8 cellular contexts compared by ENCODE assay signal in the genomic region with DNA sequence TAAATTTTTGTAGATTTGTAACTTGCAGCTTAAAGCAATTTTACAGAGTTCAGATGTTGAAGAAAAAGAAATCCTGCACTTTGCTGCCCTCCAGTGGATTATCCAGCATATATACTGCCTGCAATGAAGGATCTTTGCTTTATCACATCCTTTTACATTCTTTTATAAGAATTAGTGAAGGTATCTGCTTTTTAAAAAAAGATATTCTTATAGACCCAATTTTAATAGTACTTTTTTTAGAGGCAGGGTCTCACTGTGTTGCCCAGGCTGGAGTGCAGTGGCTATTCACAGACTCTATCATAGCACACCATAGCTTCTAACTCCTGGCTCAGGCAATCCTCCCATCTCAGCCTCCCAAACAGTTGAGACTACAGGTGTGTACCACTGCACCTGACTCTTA.
DNase-seq lines count a peak whose midpoint lies in the region; ATAC-seq and TF ChIP-seq lines count a peak whose summit lies in the region.

No MANE protein-coding gene starts in this region.

- peaks cover 12% of the 10 kb centered on the region for H3K36me3 Mint-ChIP-seq in activated naive CD8-positive, alpha-beta T cell treated with anti-CD3 and anti-CD28 coated beads, Interleukin-2, amount 50 U/mL, for 24 hours (ENCODE audit: low read depth)

- H3K27me3 ChIP-seq in thoracic aorta (replicated peaks; ENCODE audit: insufficient read depth) = no peaks in the 10 kb centered on the region

- no peaks in the 10 kb centered on the region for H3K4me1 ChIP-seq in thoracic aorta (ENCODE audit: control insufficient read depth in 1 of 2, low read depth in 2 of 2)

- H3K4me3 ChIP-seq in thoracic aorta = no peak overlapping the region

- H3K9me3 ChIP-seq in thoracic aorta = no peaks in the 10 kb centered on the region

- no peaks in the 10 kb centered on the region for H3K27me3 Mint-ChIP-seq in activated naive CD8-positive, alpha-beta T cell treated with anti-CD3 and anti-CD28 coated beads, Interleukin-2, amount 50 U/mL, for 24 hours

- no peak overlapping the region for H3K27ac ChIP-seq in thoracic aorta

- H3K27ac Mint-ChIP-seq in activated naive CD8-positive, alpha-beta T cell treated with anti-CD3 and anti-CD28 coated beads, Interleukin-2, amount 50 U/mL, for 24 hours = no peak overlapping the region

- H3K4me1 Mint-ChIP-seq in activated naive CD8-positive, alpha-beta T cell treated with anti-CD3 and anti-CD28 coated beads, Interleukin-2, amount 50 U/mL, for 24 hours = no peaks in the 10 kb centered on the region

- H3K36me3 ChIP-seq in thoracic aorta = peaks cover 8% of the 10 kb centered on the region

- H3K4me3 Mint-ChIP-seq in activated naive CD8-positive, alpha-beta T cell treated with anti-CD3 and anti-CD28 coated beads, Interleukin-2, amount 50 U/mL, for 24 hours = no peak overlapping the region

- H3K9me3 Mint-ChIP-seq in activated naive CD8-positive, alpha-beta T cell treated with anti-CD3 and anti-CD28 coated beads, Interleukin-2, amount 50 U/mL, for 24 hours = no peaks in the 10 kb centered on the region

- TF ChIP-seq CTCF in GM20000 (IDR thresholded peaks at IDR 0.05; ENCODE audit: extremely low read depth, missing control alignments) (peak; percentile 58), thoracic aorta (IDR thresholded peaks at IDR 0.05) (peak; percentile 43)

- DNase-seq in NCI-H82 (lab: John Stamatoyannopoulos, UW) = peak; percentile 32
- DNase-seq in NCI-H82 treated with DMSO at 0.1 percent for 48 hours (lab: John Stamatoyannopoulos, UW; ENCODE audit: unreplicated experiment) = no peak
- peak; percentile 18 for DNase-seq in GM20000 (ENCODE audit: low spot score)
- DNase-seq in NCI-H146 treated with DMSO at 0.1 percent for 48 hours (lab: John Stamatoyannopoulos, UW; ENCODE audit: unreplicated experiment) = peak; percentile 0
- DNase-seq in activated naive CD8-positive, alpha-beta T cell treated with anti-CD3 and anti-CD28 coated beads, Interleukin-2, amount 50 U/mL, for 24 hours = peak; percentile 40
- DNase-seq in inferior parietal cortex (ENCODE audit: extremely low spot score) = peak; percentile 64
- no peak for DNase-seq in thoracic aorta (ENCODE audit: low spot score)

- peak; percentile 54 for ATAC-seq in activated naive CD8-positive, alpha-beta T cell treated with anti-CD3 and anti-CD28 coated beads, Interleukin-2, amount 50 U/mL, for 24 hours
- ATAC-seq in thoracic aorta (ENCODE audit: insufficient number of reproducible peaks, low FRiP score, low read depth) (no peak), GM19324 (IDR thresholded peaks at IDR 0.05; ENCODE audit: low FRiP score, unreplicated experiment) (no peak)

Comparison
In these comparisons a context has a peak if more than half of its experiments do, and no peak if none do; other contexts are left out.
1. DNase-seq: peak in NCI-H82 (single experiment), GM20000 (single experiment), NCI-H146 treated with DMSO at 0.1 percent for 48 hours (single experiment), activated naive CD8-positive, alpha-beta T cell treated with anti-CD3 and anti-CD28 coated beads, Interleukin-2, amount 50 U/mL, for 24 hours (single experiment) and inferior parietal cortex (single experiment); none in NCI-H82 treated with DMSO at 0.1 percent for 48 hours (single experiment) and thoracic aorta (single experiment).